Comparison of ENCODE assay signal across 21 cellular contexts in genomic region chr7:155754165-155754564, GRCh38. TPM values are rescaled to one million over a fixed set of nuclear protein-coding genes. Genes with fewer than 3 reads are reported as not detected.
A peak's percentile ranks its signal among the peaks of the same experiment; 100 is the strongest.
DNase-seq lines count a peak whose midpoint lies in the region; ATAC-seq and TF ChIP-seq lines count a peak whose summit lies in the region.
"Had no signal": no experiment of that assay in that cellular context is flagged by ENCODE, and none has a peak within 500 bp of the region (broad histone marks: within the 10 kb centered on the region; RNA-seq: fewer than 3 reads in every experiment).

No MANE protein-coding gene starts in this region.

- no peaks in the 10 kb centered on the region for H3K9me2 ChIP-seq in DOHH2 (replicated peaks; ENCODE audit: control insufficient read depth, low read length)
- no peaks in the 10 kb centered on the region for H3K9me2 ChIP-seq in MM.1S (replicated peaks; ENCODE audit: insufficient read depth, low read length)

- H3F3A ChIP-seq in DOHH2 (ENCODE audit: control insufficient read depth, insufficient read depth) (peaks cover 34% of the 10 kb centered on the region), MM.1S (ENCODE audit: insufficient read depth, low read length) (peaks cover 19% of the 10 kb centered on the region)

- peak overlapping the region; percentile 95 for H3K4me2 ChIP-seq in DOHH2 (ENCODE audit: low read length)
- peak overlapping the region; percentile 76; the same call in 1 of the 2 replicates for H3K4me2 ChIP-seq in MM.1S (ENCODE audit: low read depth, low read length)

- H3K27ac ChIP-seq in DOHH2 (ENCODE audit: low read depth, low read length) (peak overlapping the region; percentile 91), MM.1S (ENCODE audit: low read length) (peak overlapping the region; percentile 86; the same call in 1 of the 2 replicates), tibial artery (no peak overlapping the region)
- H3K27ac ChIP-seq: brain microvascular endothelial cell, epithelial cell of prostate, gastroesophageal sphincter, skin epidermis had no signal

- H3K36me3 ChIP-seq in DOHH2 (ENCODE audit: control insufficient read depth, low read length) (peaks cover 75% of the 10 kb centered on the region), MM.1S (replicated peaks; ENCODE audit: insufficient read depth, low read length) (no peaks in the 10 kb centered on the region), tibial artery (peaks cover 0 to 8% (median 0%) of the 10 kb centered on the region in 3 donors)
- H3K36me3 ChIP-seq: brain microvascular endothelial cell had no signal

- H3K9me3 ChIP-seq in DOHH2 (ENCODE audit: control insufficient read depth, insufficient read depth, low read length) (no peaks in the 10 kb centered on the region), MM.1S (replicated peaks; ENCODE audit: insufficient read depth, low read length) (no peaks in the 10 kb centered on the region), tibial artery (no peaks in the 10 kb centered on the region)
- H3K9me3 ChIP-seq: gastroesophageal sphincter had no signal

- intact Hi-C loops in tibial artery (cut with DNase I; ENCODE audit: low total_unique reads) = no loop called here

- H4K20me1 ChIP-seq in DOHH2 (ENCODE audit: control insufficient read depth, insufficient read depth, low read depth, low read length) (peaks cover 6% of the 10 kb centered on the region; the same call in 1 of the 2 replicates), MM.1S (ENCODE audit: insufficient read depth, low read length) (no peaks in the 10 kb centered on the region)

- DNase-seq in MM.1S (no peak), immature natural killer cell (no peak), omental fat pad (ENCODE audit: low spot score) (no peak), OCI-M2 (lab: John Stamatoyannopoulos, UW; ENCODE audit: unreplicated experiment) (no peak), tibial artery (no peak)
- no peak for DNase-seq in activated effector memory CD4-positive, alpha-beta T cell treated with Interleukin-2 at 50 U/mL for 16 hours
- DNase-seq: activated CD4-positive, alpha-beta T cell treated with anti-CD3 and anti-CD28 coated beads, Interleukin-2, amount 50 U/mL, for 1 hour; activated T-cell treated with anti-CD3 and anti-CD28 coated beads, Interleukin-2, amount 50 U/mL, for 4 hours; AML-193; brain microvascular endothelial cell; GDM1; NCI-H146; NCI-H226; posterior cingulate gyrus; stimulated activated CD4-positive, alpha-beta T cell treated with anti-CD3 and anti-CD28 coated beads, Interleukin-4, amount 100 ng/mL, for 24 hours had no signal

- peak overlapping the region in 4 of 5 donors; percentile 47 to 77 (median 64) for H3K4me3 Mint-ChIP-seq in immature natural killer cell
- H3K4me3 Mint-ChIP-seq: activated T-cell treated with anti-CD3 and anti-CD28 coated beads, Interleukin-2, amount 50 U/mL, for 4 hours had no signal

- H3K4me3 ChIP-seq in DOHH2 (ENCODE audit: low read length) = peak overlapping the region; percentile 73
- H3K4me3 ChIP-seq in MM.1S (ENCODE audit: low read length) = no peak overlapping the region
- H3K4me3 ChIP-seq in tibial artery = no peak overlapping the region
- H3K4me3 ChIP-seq: gastroesophageal sphincter, skin epidermis had no signal

- no peaks in the 10 kb centered on the region for H3K9me3 Mint-ChIP-seq in immature natural killer cell
- H3K9me3 Mint-ChIP-seq: activated T-cell treated with anti-CD3 and anti-CD28 coated beads, Interleukin-2, amount 50 U/mL, for 4 hours had no signal

- peaks cover 62 to 81% of the 10 kb centered on the region in 2 donors for H3K4me1 Mint-ChIP-seq in immature natural killer cell

- peak; percentile 74 for ATAC-seq in omental fat pad (ENCODE audit: low FRiP score)
- ATAC-seq: activated T-cell treated with anti-CD3 and anti-CD28 coated beads, Interleukin-2, amount 50 U/mL, for 4 hours; gastroesophageal sphincter had no signal

- peak overlapping the region in 3 of 6 donors; percentile 15 to 52 (median 16) for H3K27ac Mint-ChIP-seq in immature natural killer cell

- no peak overlapping the region for H3K9ac ChIP-seq in MM.1S (ENCODE audit: low read length)

- no peak overlapping the region for H2AFZ ChIP-seq in MM.1S (ENCODE audit: low read length)

- H3K27me3 Mint-ChIP-seq in immature natural killer cell (ENCODE audit: low read depth in 3 of 3) = no peaks in the 10 kb centered on the region

- H3K4me1 ChIP-seq in DOHH2 (ENCODE audit: control insufficient read depth, low read length) (peaks cover 78% of the 10 kb centered on the region), MM.1S (ENCODE audit: low read length) (peaks cover 55% of the 10 kb centered on the region), tibial artery (peaks cover 0 to 43% (median 8%) of the 10 kb centered on the region in 4 donors)

- TF ChIP-seq CTCF in DOHH2 (IDR thresholded peaks at IDR 0.05; ENCODE audit: low read depth, low read length, poor library complexity, severe bottlenecking) (no peak), MM.1S (IDR thresholded peaks at IDR 0.05; ENCODE audit: low read length) (no peak), omental fat pad (IDR thresholded peaks at IDR 0.05) (no peak), tibial artery (IDR thresholded peaks at IDR 0.05) (no peak)

- peaks cover 0 to 6% (median 0%) of the 10 kb centered on the region in 3 donors for H3K36me3 Mint-ChIP-seq in immature natural killer cell

- peaks cover 100% of the 10 kb centered on the region for H3K79me2 ChIP-seq in DOHH2 (ENCODE audit: control insufficient read depth, low read length)
- H3K79me2 ChIP-seq in MM.1S (ENCODE audit: low read length) = peaks cover 95% of the 10 kb centered on the region

- H3K27me3 ChIP-seq in DOHH2 (ENCODE audit: control insufficient read depth, low read length) = no peaks in the 10 kb centered on the region
- no peaks in the 10 kb centered on the region for H3K27me3 ChIP-seq in MM.1S (replicated peaks; ENCODE audit: insufficient read depth, low read length)
- no peaks in the 10 kb centered on the region for H3K27me3 ChIP-seq in tibial artery
- H3K27me3 ChIP-seq: brain microvascular endothelial cell, gastroesophageal sphincter had no signal

RNA-seq across cellular contexts. Expression of gene SHH, which starts 58.1 kb away (rescaled TPM):
- not detected for polyA plus RNA-seq in immature natural killer cell
- not detected for total RNA-seq in omental fat pad
- total RNA-seq: H1, lower leg skin had no signal
- polyA plus RNA-seq: H1 had no signal

Comparison
In these comparisons a context has a peak if more than half of its experiments do, and no peak if none do; other contexts are left out.
1. H3K27ac ChIP-seq: peak in DOHH2 (single experiment) and MM.1S (single experiment); none in tibial artery (0 of 2).